12 cellular contexts compared by ENCODE assay signal in genomic region chr1:13703128-13703513, GRCh38. TPM values are rescaled to one million over a fixed set of nuclear protein-coding genes. Genes with fewer than 3 reads are reported as not detected.
DNase-seq lines count a peak whose midpoint lies in the region; ATAC-seq, FAIRE-seq and TF ChIP-seq lines count a peak whose summit lies in the region.
"Had no signal": no experiment of that assay in that cellular context is flagged by ENCODE, and none has a peak within 500 bp of the region (broad histone marks: within the 10 kb centered on the region; RNA-seq: fewer than 3 reads in every experiment).

No MANE protein-coding gene starts in this region.

- POLR2A ChIA-PET in activated CD4-positive, alpha-beta T cell treated with anti-CD3 and anti-CD28 coated beads for 36 hours (lab: Charles Lee), result interaction anchor here (1.0 kb wide), 1 partner anchor 21 kb away, joined by 3 read pairs; no protein-coding TSS in a partner anchor
- POLR2A ChIA-PET in naive thymus-derived CD4-positive, alpha-beta T cell (lab: Charles Lee), result interaction anchor here (1.0 to 3.2 kb wide), 7 partner anchors 8 to 46 kb away, joined by 4 to 18 read pairs (median 6); no protein-coding TSS in a partner anchor

- H3K4me3 Mint-ChIP-seq in activated CD4-positive, alpha-beta T cell treated with anti-CD3 and anti-CD28 coated beads for 36 hours, result peak overlapping the region; percentile 62
- H3K4me3 Mint-ChIP-seq in naive thymus-derived CD4-positive, alpha-beta T cell, result peak overlapping the region in 9 of 10 donors; percentile 8 to 98 (median 52)
- H3K4me3 Mint-ChIP-seq: dendritic cell treated with granulocyte-macrophage colony-stimulating factor and Interleukin-4, amounts not matched to agents 40 ng/mL and 50 ng/mL, for 4 days had no signal

- H3K4me3 ChIP-seq in SK-N-MC, result peak overlapping the region; percentile 44
- no peak overlapping the region for H3K4me3 ChIP-seq in naive thymus-derived CD4-positive, alpha-beta T cell (ENCODE audit: low read length)

- no peaks in the 10 kb centered on the region for H3K9me3 ChIP-seq in SK-N-MC (ENCODE audit: low read depth, low read length)
- H3K9me3 ChIP-seq in naive thymus-derived CD4-positive, alpha-beta T cell (ENCODE audit: control insufficient read depth in 2 of 3, low read length in 3 of 3), result no peaks in the 10 kb centered on the region

- peaks cover 27 to 29% of the 10 kb centered on the region in 2 donors for H3K4me1 ChIP-seq in naive thymus-derived CD4-positive, alpha-beta T cell (ENCODE audit: control insufficient read depth in 2 of 2, insufficient read depth in 2 of 2, low read length in 2 of 2)

- no peak for TF ChIP-seq POLR2A in H54 (IDR thresholded peaks at IDR 0.05; ENCODE audit: low read depth, low read length)

- peak overlapping the region; percentile 85 for H3K27ac Mint-ChIP-seq in activated CD4-positive, alpha-beta T cell treated with anti-CD3 and anti-CD28 coated beads for 36 hours
- peak overlapping the region in 8 of 9 donors; percentile 62 to 99 (median 88) for H3K27ac Mint-ChIP-seq in naive thymus-derived CD4-positive, alpha-beta T cell
- H3K27ac Mint-ChIP-seq: dendritic cell treated with granulocyte-macrophage colony-stimulating factor and Interleukin-4, amounts not matched to agents 40 ng/mL and 50 ng/mL, for 4 days had no signal

- H3K9ac ChIP-seq in SK-N-MC (ENCODE audit: insufficient read length), result no peak overlapping the region

- no peak for FAIRE-seq in H54 (lab: Jason Lieb, UNC)
- FAIRE-seq: A204.1, urothelium cell line had no signal

- no peaks in the 10 kb centered on the region for H3K36me3 ChIP-seq in SK-N-MC (ENCODE audit: insufficient read depth, low read length)
- no peaks in the 10 kb centered on the region for H3K36me3 ChIP-seq in naive thymus-derived CD4-positive, alpha-beta T cell (ENCODE audit: control insufficient read depth in 2 of 3, insufficient read depth in 3 of 3, low read length in 3 of 3)

- intact Hi-C loops in activated CD4-positive, alpha-beta T cell treated with anti-CD3 and anti-CD28 coated beads for 36 hours (cut with DNase I, micrococcal nuclease), result loop anchor here (5.0 to 10.0 kb wide), 3 partner anchors 44 to 1982 kb away; partner anchors contain the start of genes DDI2 (in 1 of the 2) and PLEKHM2 (in 1 of the 2)
- intact Hi-C loops in naive thymus-derived CD4-positive, alpha-beta T cell (cut with micrococcal nuclease), result no loop called here
- intact Hi-C loops in Right ventricle myocardium superior (cut with DNase I), result no loop called here

- H3K27ac ChIP-seq in SK-N-MC, result peak overlapping the region; percentile 99
- H3K27ac ChIP-seq in naive thymus-derived CD4-positive, alpha-beta T cell (ENCODE audit: low read depth, low read length), result peak overlapping the region; percentile 96

- H3K27me3 ChIP-seq in naive thymus-derived CD4-positive, alpha-beta T cell (ENCODE audit: control insufficient read depth in 2 of 2, insufficient read depth in 2 of 2, low read length in 2 of 2), result no peaks in the 10 kb centered on the region

- H3K4me1 Mint-ChIP-seq in activated CD4-positive, alpha-beta T cell treated with anti-CD3 and anti-CD28 coated beads for 36 hours, result peaks cover 65% of the 10 kb centered on the region
- peaks cover 40 to 90% (median 76%) of the 10 kb centered on the region in 7 donors for H3K4me1 Mint-ChIP-seq in naive thymus-derived CD4-positive, alpha-beta T cell

- CTCF ChIA-PET in activated CD4-positive, alpha-beta T cell treated with anti-CD3 and anti-CD28 coated beads for 36 hours (lab: Charles Lee), result interaction anchor here (1.2 to 3.2 kb wide), 3 partner anchors 10 to 45 kb away, joined by 5 to 19 read pairs (median 8); no protein-coding TSS in a partner anchor
- CTCF ChIA-PET in naive thymus-derived CD4-positive, alpha-beta T cell (lab: Charles Lee), result interaction anchor here (2.7 to 4.0 kb wide), 2 partner anchors 23 to 27 kb away, joined by 7 to 15 read pairs; no protein-coding TSS in a partner anchor

- peaks cover 18% of the 10 kb centered on the region for H3K36me3 Mint-ChIP-seq in activated CD4-positive, alpha-beta T cell treated with anti-CD3 and anti-CD28 coated beads for 36 hours (ENCODE audit: low read depth)
- peaks cover 4 to 16% (median 7%) of the 10 kb centered on the region in 5 donors for H3K36me3 Mint-ChIP-seq in naive thymus-derived CD4-positive, alpha-beta T cell

- no peaks in the 10 kb centered on the region for H3K27me3 Mint-ChIP-seq in activated CD4-positive, alpha-beta T cell treated with anti-CD3 and anti-CD28 coated beads for 36 hours
- H3K27me3 Mint-ChIP-seq in naive thymus-derived CD4-positive, alpha-beta T cell, result no peaks in the 10 kb centered on the region
- H3K27me3 Mint-ChIP-seq: dendritic cell treated with granulocyte-macrophage colony-stimulating factor and Interleukin-4, amounts not matched to agents 40 ng/mL and 50 ng/mL, for 4 days had no signal

- peak; percentile 11 for ATAC-seq in activated CD4-positive, alpha-beta T cell treated with anti-CD3 and anti-CD28 coated beads for 36 hours
- ATAC-seq in GM21786 (IDR thresholded peaks at IDR 0.05; ENCODE audit: unreplicated experiment) (peak; percentile 4), Right ventricle myocardium superior (ENCODE audit: poor library complexity) (no peak)
- no peak for ATAC-seq in naive thymus-derived CD4-positive, alpha-beta T cell

- H3K9me3 Mint-ChIP-seq in activated CD4-positive, alpha-beta T cell treated with anti-CD3 and anti-CD28 coated beads for 36 hours (ENCODE audit: low read depth), result peaks cover 3% of the 10 kb centered on the region
- peaks cover 0 to 5% (median 0%) of the 10 kb centered on the region in 11 donors for H3K9me3 Mint-ChIP-seq in naive thymus-derived CD4-positive, alpha-beta T cell

- no peak for DNase-seq in activated CD4-positive, alpha-beta T cell treated with anti-CD3 and anti-CD28 coated beads for 36 hours
- DNase-seq in activated CD4-positive, alpha-beta T cell treated with anti-CD3 and anti-CD28 coated beads, Interleukin-2, amount 50 U/mL, for 48 hours, result no peak
- no peak for DNase-seq in SK-N-MC (ENCODE audit: low read depth, low spot score)
- no peak for DNase-seq in naive thymus-derived CD4-positive, alpha-beta T cell
- no peak for DNase-seq in Right ventricle myocardium superior
- DNase-seq in H54 (ENCODE audit: insufficient read length, low spot score), result no peak
- DNase-seq in midbrain (lab: John Stamatoyannopoulos, UW), result no peak
- DNase-seq: NCI-H2107 had no signal

RNA-seq across cellular contexts. Expression of gene PRDM2, which starts 3.1 kb away (rescaled TPM):
- total RNA-seq in activated CD4-positive, alpha-beta T cell treated with anti-CD3 and anti-CD28 coated beads for 36 hours, result 10 to 100 TPM; 36.2 to 46.7 TPM
- 100 to 1,000 TPM in 4 of 5 experiments, 10 to 100 TPM in 1; 58.3 to 142 (median 127) TPM for total RNA-seq in naive thymus-derived CD4-positive, alpha-beta T cell
- 10 to 100 TPM; 16.3 to 24.8 TPM for polyA plus RNA-seq in naive thymus-derived CD4-positive, alpha-beta T cell
- total RNA-seq in Right ventricle myocardium superior, result 32.9 TPM

Comparison
In these comparisons a context has a peak if more than half of its experiments do, and no peak if none do; other contexts are left out.
1. ATAC-seq: peak in activated CD4-positive, alpha-beta T cell treated with anti-CD3 and anti-CD28 coated beads for 36 hours (single experiment) and GM21786 (single experiment); none in naive thymus-derived CD4-positive, alpha-beta T cell (single experiment) and Right ventricle myocardium superior (single experiment).
2. intact Hi-C loops: an anchor here in activated CD4-positive, alpha-beta T cell treated with anti-CD3 and anti-CD28 coated beads for 36 hours (5.0 to 10.0 kb wide); none called in naive thymus-derived CD4-positive, alpha-beta T cell and Right ventricle myocardium superior.